Comparison of ENCODE assay signal across 10 cellular contexts in the genomic region with DNA sequence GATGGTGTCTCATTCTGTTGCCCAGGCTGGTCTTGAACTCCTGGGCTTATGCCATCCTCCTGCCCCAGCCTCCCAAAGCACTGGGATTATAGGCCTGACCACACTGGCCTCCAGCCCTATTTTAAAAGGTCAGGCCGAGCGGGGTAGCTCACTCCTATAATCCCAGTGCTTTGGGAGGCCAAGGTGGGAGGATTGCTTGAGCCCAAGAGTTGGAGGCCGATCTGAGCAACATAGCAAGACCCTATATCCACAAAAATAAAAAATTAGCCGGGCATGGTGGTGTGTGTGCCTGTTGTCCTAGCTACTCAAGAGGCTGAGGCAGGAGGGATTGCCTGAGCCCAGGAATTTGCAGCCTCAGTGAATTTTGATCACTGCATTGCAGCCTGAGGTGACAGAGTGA.
"Had no signal": no experiment of that assay in that cellular context is flagged by ENCODE, and none has a peak within 500 bp of the region (broad histone marks: within the 10 kb centered on the region; RNA-seq: fewer than 3 reads in every experiment).

No MANE protein-coding gene starts in this region.

- ATAC-seq: upper lobe of right lung had no signal

- H3K9me2 ChIP-seq: SK-N-SH had no signal

- H3K27me3 ChIP-seq: brain microvascular endothelial cell, upper lobe of right lung had no signal

- H3K4me3 ChIP-seq: upper lobe of right lung had no signal

- H3K9me3 ChIP-seq: SK-N-SH, upper lobe of right lung had no signal

- H3K9me3 Mint-ChIP-seq: nephron; T-helper 1 cell treated with Interleukin-12 subunit alpha and Interleukin-12 subunit beta and Interleukin-4 antibody, amounts not matched to agents 30 μg/mL and 1 μg/mL, for 36 hours had no signal

- H3K4me2 ChIP-seq: SK-N-SH had no signal

- DNase-seq: activated CD4-positive, alpha-beta T cell treated with anti-CD3 and anti-CD28 coated beads, Interleukin-2, amount 50 U/mL, for 1 hour; activated naive CD4-positive, alpha-beta T cell treated with anti-CD3 and anti-CD28 coated beads, Interleukin-2, amount 50 U/mL, for 16 hours; amygdala; brain microvascular endothelial cell; SK-N-SH; stimulated activated CD4-positive, alpha-beta T cell treated with anti-CD3 and anti-CD28 coated beads, Interleukin-12 subunit alpha, Interleukin-12 subunit beta, amount 100 ng/mL, for 4 hours; stimulated activated naive CD4-positive, alpha-beta T cell treated with Interleukin-2 at 50 U/mL for 16 hours; upper lobe of right lung had no signal

- H3K27ac ChIP-seq: brain microvascular endothelial cell, upper lobe of right lung had no signal
